ENCODE assay signal across 1 cellular context in the genomic region with DNA sequence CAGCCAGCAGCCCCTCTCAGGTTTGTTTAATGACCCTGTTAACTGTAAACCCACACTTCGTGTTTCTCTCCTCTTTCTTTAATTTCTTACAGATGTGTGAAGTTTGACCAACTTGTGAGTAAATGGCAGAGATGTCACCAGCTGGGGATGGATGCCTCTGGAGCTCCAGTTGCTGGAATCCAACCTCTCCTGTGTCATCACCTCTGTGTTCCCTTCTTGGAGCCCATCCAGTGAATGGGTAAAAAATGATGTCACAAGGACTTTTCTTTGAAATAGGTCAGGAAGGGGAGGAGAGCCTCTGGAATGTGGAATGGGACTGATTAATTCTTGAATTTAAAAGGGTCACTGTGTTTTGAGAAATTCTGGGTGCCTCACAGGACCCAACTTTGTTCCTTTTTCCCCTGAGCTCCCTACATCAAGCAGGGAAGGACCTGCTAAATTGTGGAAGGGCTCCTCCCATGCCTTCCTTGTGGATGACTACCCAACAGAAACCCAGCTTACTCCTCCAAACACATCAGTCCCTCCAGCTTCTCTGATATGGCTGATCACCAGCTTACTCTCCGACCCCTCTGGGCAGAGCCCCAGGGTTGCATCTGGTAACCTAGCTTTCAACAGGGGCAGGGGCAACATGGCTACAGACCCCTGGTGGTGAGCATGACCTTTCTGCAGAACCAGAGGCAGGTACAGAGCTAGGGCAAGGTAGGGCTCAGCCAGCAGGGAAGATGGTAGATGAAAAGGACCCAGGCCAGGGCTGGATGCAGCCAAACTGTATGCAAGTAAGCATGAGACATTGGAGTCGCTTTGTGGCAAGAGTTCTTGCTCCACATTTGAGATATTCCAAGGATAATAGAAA.
TF ChIP-seq lines count a peak whose summit lies in the region.

No MANE protein-coding gene starts in this region.

TF ChIP-seq in SK-N-SH treated with all-trans-retinoic acid at 6 μM for 48 hours, 23 proteins besides CTCF, POLR2A, EP300 and RAD21 (continued from another document):
- TF ChIP-seq ZNF8 (CRISPR knock-in tag; IDR thresholded peaks at IDR 0.05) (no peak), CREB5 (CRISPR knock-in tag; IDR thresholded peaks at IDR 0.05; ENCODE audit: low read depth) (no peak), ARNTL (CRISPR knock-in tag; IDR thresholded peaks at IDR 0.05; ENCODE audit: borderline replicate concordance, low read depth) (no peak), ZFP30 (CRISPR knock-in tag; IDR thresholded peaks at IDR 0.05) (no peak), ZNF565 (CRISPR knock-in tag; conservative IDR thresholded peaks at IDR 0.05; ENCODE audit: low read depth) (no peak), ZC3H10 (CRISPR knock-in tag; IDR thresholded peaks at IDR 0.05) (no peak)
- TF ChIP-seq, protein P1, sequence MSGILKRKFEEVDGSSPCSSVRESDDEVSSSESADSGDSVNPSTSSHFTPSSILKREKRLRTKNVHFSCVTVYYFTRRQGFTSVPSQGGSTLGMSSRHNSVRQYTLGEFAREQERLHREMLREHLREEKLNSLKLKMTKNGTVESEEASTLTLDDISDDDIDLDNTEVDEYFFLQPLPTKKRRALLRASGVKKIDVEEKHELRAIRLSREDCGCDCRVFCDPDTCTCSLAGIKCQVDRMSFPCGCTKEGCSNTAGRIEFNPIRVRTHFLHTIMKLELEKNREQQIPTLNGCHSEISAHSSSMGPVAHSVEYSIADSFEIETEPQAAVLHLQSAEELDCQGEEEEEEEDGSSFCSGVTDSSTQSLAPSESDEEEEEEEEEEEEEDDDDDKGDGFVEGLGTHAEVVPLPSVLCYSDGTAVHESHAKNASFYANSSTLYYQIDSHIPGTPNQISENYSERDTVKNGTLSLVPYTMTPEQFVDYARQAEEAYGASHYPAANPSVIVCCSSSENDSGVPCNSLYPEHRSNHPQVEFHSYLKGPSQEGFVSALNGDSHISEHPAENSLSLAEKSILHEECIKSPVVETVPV (CRISPR knock-in tag; IDR thresholded peaks at IDR 0.05): no peak
